Comparison of ENCODE assay signal across 17 cellular contexts in genomic region chr2:669323-669722, GRCh38. TPM values are rescaled to one million over a fixed set of nuclear protein-coding genes. Genes with fewer than 3 reads are reported as not detected.
A peak's percentile ranks its signal among the peaks of the same experiment; 100 is the strongest.
DNase-seq lines count a peak whose midpoint lies in the region; ATAC-seq and TF ChIP-seq lines count a peak whose summit lies in the region.
"Had no signal": no experiment of that assay in that cellular context is flagged by ENCODE, and none has a peak within 500 bp of the region (broad histone marks: within the 10 kb centered on the region; RNA-seq: fewer than 3 reads in every experiment).

No MANE protein-coding gene starts in this region.

- H3K27me3 ChIP-seq in A673 (replicated peaks; ENCODE audit: insufficient read depth, low read depth, low read length, poor library complexity), result no peaks in the 10 kb centered on the region
- H3K27me3 ChIP-seq in HCT116 (ENCODE audit: insufficient read depth, low read length), result no peaks in the 10 kb centered on the region
- no peaks in the 10 kb centered on the region for H3K27me3 ChIP-seq in fibroblast of lung (ENCODE audit: control insufficient read depth, insufficient read depth, low read length)
- H3K27me3 ChIP-seq in testis, result no peaks in the 10 kb centered on the region
- H3K27me3 ChIP-seq in smooth muscle cell (ENCODE audit: low read depth), result no peaks in the 10 kb centered on the region
- H3K27me3 ChIP-seq: heart right ventricle had no signal

- H3K79me2 ChIP-seq in HCT116 (ENCODE audit: insufficient read depth, low read length) (peaks cover 19% of the 10 kb centered on the region), fibroblast of lung (ENCODE audit: control insufficient read depth, insufficient read depth, low read length) (peaks cover 10% of the 10 kb centered on the region), smooth muscle cell (ENCODE audit: low read depth) (peaks cover 11% of the 10 kb centered on the region)

- H3K9me3 ChIP-seq in A673 (ENCODE audit: low read depth, low read length, poor library complexity, severe bottlenecking), result peaks cover 6% of the 10 kb centered on the region
- peaks cover 9 to 11% of the 10 kb centered on the region in 2 experiments; a peak in 3 of 4 replicates for H3K9me3 ChIP-seq in HCT116 (ENCODE audit: control insufficient read depth in 1 of 2, insufficient read depth in 1 of 2, low read depth in 1 of 2, low read length in 2 of 2)
- no peaks in the 10 kb centered on the region for H3K9me3 ChIP-seq in fibroblast of lung (ENCODE audit: control insufficient read depth, insufficient read depth, low read depth, low read length)
- H3K9me3 ChIP-seq in testis, result no peaks in the 10 kb centered on the region
- H3K9me3 ChIP-seq in smooth muscle cell (replicated peaks; ENCODE audit: low read depth), result no peaks in the 10 kb centered on the region

- no peaks in the 10 kb centered on the region for H3K9me2 ChIP-seq in HCT116 (ENCODE audit: insufficient read depth)

- intact Hi-C loops in A673 (cut with micrococcal nuclease; ENCODE audit: unreplicated experiment), result no loop called here
- intact Hi-C loops in HCT116 (cut with micrococcal nuclease), result no loop called here
- intact Hi-C loops in testis (cut with DNase I; ENCODE audit: low total_unique reads), result no loop called here

- ATAC-seq in HCT116 (no peak), HG02973 (IDR thresholded peaks at IDR 0.05; ENCODE audit: unreplicated experiment) (no peak), GM21576 (IDR thresholded peaks at IDR 0.05; ENCODE audit: unreplicated experiment) (no peak)
- ATAC-seq: heart right ventricle had no signal

- TF ChIP-seq RAD21 in HCT116 (IDR thresholded peaks at IDR 0.05; ENCODE audit: low read depth), result no peak

- H3K27ac ChIP-seq in A673 (ENCODE audit: low read depth, low read length, poor library complexity, severe bottlenecking), result no peak overlapping the region
- no peak overlapping the region for H3K27ac ChIP-seq in HCT116 (ENCODE audit: low read depth, low read length)
- no peak overlapping the region for H3K27ac ChIP-seq in fibroblast of lung (ENCODE audit: insufficient read depth, low read length)
- no peak overlapping the region for H3K27ac ChIP-seq in testis
- no peak overlapping the region for H3K27ac ChIP-seq in smooth muscle cell (ENCODE audit: low read depth)
- H3K27ac ChIP-seq: heart right ventricle, SK-N-MC had no signal

- peaks cover 36% of the 10 kb centered on the region for H3K36me3 ChIP-seq in A673 (ENCODE audit: insufficient read depth, low read length, poor library complexity, severe bottlenecking)
- H3K36me3 ChIP-seq in HCT116 (ENCODE audit: control insufficient read depth in 1 of 2, insufficient read depth in 2 of 2, low read length in 2 of 2), result peaks cover 14 to 44% of the 10 kb centered on the region in 2 experiments; a peak in 2 of 4 replicates
- H3K36me3 ChIP-seq in fibroblast of lung (ENCODE audit: control insufficient read depth, insufficient read depth, low read length), result peaks cover 8% of the 10 kb centered on the region
- no peaks in the 10 kb centered on the region for H3K36me3 ChIP-seq in testis (ENCODE audit: low read depth, missing control alignments)
- H3K36me3 ChIP-seq in smooth muscle cell (ENCODE audit: low read depth), result peaks cover 3% of the 10 kb centered on the region

- H3K4me1 ChIP-seq in A673 (ENCODE audit: insufficient read depth, low read length, poor library complexity, severe bottlenecking), result no peaks in the 10 kb centered on the region
- no peaks in the 10 kb centered on the region for H3K4me1 ChIP-seq in HCT116 (ENCODE audit: control insufficient read depth in 1 of 2, insufficient read depth in 2 of 2, low read length in 2 of 2)
- peaks cover 11% of the 10 kb centered on the region for H3K4me1 ChIP-seq in fibroblast of lung (ENCODE audit: control insufficient read depth, extremely low read depth, insufficient read depth, low read length)
- no peaks in the 10 kb centered on the region for H3K4me1 ChIP-seq in testis
- H3K4me1 ChIP-seq in smooth muscle cell (ENCODE audit: low read depth), result no peaks in the 10 kb centered on the region

- DNase-seq in A673 (ENCODE audit: low spot score) (no peak), HCT116 (ENCODE audit: low read depth, low spot score) (no peak), amniotic epithelial cell (ENCODE audit: low read depth) (peak; percentile 41), fibroblast of lung (ENCODE audit: low read depth in 2 of 2) (peak; percentile 71 to 76), testis (no peak), smooth muscle cell (lab: John Stamatoyannopoulos, UW; ENCODE audit: unreplicated experiment) (no peak)
- DNase-seq: activated CD4-positive, alpha-beta T cell treated with anti-CD3 and anti-CD28 coated beads, Interleukin-2, amount 50 U/mL, for 48 hours; activated T-cell treated with anti-CD3 and anti-CD28 coated beads, Interleukin-2, amount 50 U/mL, for 48 hours; GF-D8; GOT3; heart right ventricle; Kasumi-1; mesendoderm; NCI-H1436 treated with DMSO at 0.1 percent for 48 hours had no signal

- TF ChIP-seq POLR2A in HCT116 (IDR thresholded peaks at IDR 0.05; ENCODE audit: borderline replicate concordance, extremely low read depth, insufficient read depth, insufficient read length), result no peak
- no peak for TF ChIP-seq POLR2A in testis (IDR thresholded peaks at IDR 0.05)

- TSS peak; percentile 30 for BruUV-seq in A673 (replicated peaks; lab: Mats Ljungman, UMichigan)
- TSS peak; percentile 31 for BruUV-seq in HCT116 (replicated peaks; lab: Mats Ljungman, UMichigan)

- H3K4me2 ChIP-seq in HCT116 (ENCODE audit: low read length), result no peak overlapping the region
- no peak overlapping the region for H3K4me2 ChIP-seq in fibroblast of lung (ENCODE audit: extremely low read depth, insufficient read depth, low read length)
- H3K4me2 ChIP-seq in smooth muscle cell, result no peak overlapping the region

- POLR2A ChIA-PET in A673 (lab: Charles Lee; ENCODE audit: low non-redundant PET) (no interaction called here), HCT116 (lab: Charles Lee) (no interaction called here)

- H2AFZ ChIP-seq in HCT116 (ENCODE audit: low read depth, low read length, poor library complexity, severe bottlenecking) (no peak overlapping the region), fibroblast of lung (ENCODE audit: low read length) (no peak overlapping the region), smooth muscle cell (ENCODE audit: low read depth) (no peak overlapping the region)

- CTCF ChIA-PET in A673 (lab: Charles Lee) (no interaction called here), HCT116 (lab: Charles Lee) (no interaction called here)

- 93 to 97% methylated on average over 7 of the region's 7 CpGs for WGBS in testis, 2 donors
- 94% methylated on average over 7 of the region's 7 CpGs for WGBS in smooth muscle cell (ENCODE audit: low lambda C conversion rate)

- H3F3A ChIP-seq in smooth muscle cell (ENCODE audit: low read depth), result peaks cover 3% of the 10 kb centered on the region

- H4K20me1 ChIP-seq in HCT116 (ENCODE audit: insufficient read depth), result no peaks in the 10 kb centered on the region
- no peaks in the 10 kb centered on the region for H4K20me1 ChIP-seq in fibroblast of lung (ENCODE audit: control insufficient read depth, extremely low read depth, insufficient read depth, low read length)
- H4K20me1 ChIP-seq in smooth muscle cell (ENCODE audit: low read depth), result peaks cover 21% of the 10 kb centered on the region

- RAD21 ChIA-PET in HCT116 (lab: Charles Lee; ENCODE audit: low non-redundant PET in 1 of 2, low total read pairs in 2 of 2, uncharacterized antibody in 2 of 2, unreplicated experiment in 2 of 2), result no interaction called here

- H3K9ac ChIP-seq in HCT116 (ENCODE audit: low read length) (no peak overlapping the region), fibroblast of lung (ENCODE audit: insufficient read depth, low read length) (no peak overlapping the region), smooth muscle cell (ENCODE audit: low read depth) (no peak overlapping the region)

- no peak overlapping the region for H3K4me3 ChIP-seq in A673 (ENCODE audit: low read depth, low read length, poor library complexity, severe bottlenecking)
- no peak overlapping the region for H3K4me3 ChIP-seq in HCT116 (replicated peaks in 1 of 2; ENCODE audit: low read depth in 1 of 2, low read length in 2 of 2)
- no peak overlapping the region for H3K4me3 ChIP-seq in fibroblast of lung (replicated peaks in 1 of 4; ENCODE audit: control extremely low read depth in 1 of 4, insufficient read depth in 1 of 4, low read depth in 3 of 4, low read length in 4 of 4)
- no peak overlapping the region for H3K4me3 ChIP-seq in testis
- H3K4me3 ChIP-seq in smooth muscle cell, result no peak overlapping the region
- H3K4me3 ChIP-seq: heart right ventricle, SK-N-MC had no signal

- TF ChIP-seq CTCF in A673 (conservative IDR thresholded peaks at IDR 0.05; ENCODE audit: low read depth, low read length) (no peak), HCT116 (IDR thresholded peaks at IDR 0.05 in 2 of 3, conservative IDR thresholded peaks at IDR 0.05 in 1 of 3; ENCODE audit: borderline replicate concordance in 1 of 3, insufficient read depth in 1 of 3, low read depth in 2 of 3, low read length in 2 of 3) (no peak), fibroblast of lung (conservative IDR thresholded peaks at IDR 0.05 in 1 of 2, IDR thresholded peaks at IDR 0.05 in 1 of 2; ENCODE audit: low read depth in 1 of 2, low read length in 2 of 2) (no peak), testis (IDR thresholded peaks at IDR 0.05) (no peak), smooth muscle cell (IDR thresholded peaks at IDR 0.05; ENCODE audit: borderline replicate concordance, insufficient read depth, poor library complexity, severe bottlenecking) (no peak)

TF ChIP-seq in HCT116, 20 proteins besides CTCF, POLR2A, EP300 and RAD21:
- TF ChIP-seq EGR1 (IDR thresholded peaks at IDR 0.05; ENCODE audit: low read depth), result no peak
- TF ChIP-seq ATF3 (IDR thresholded peaks at IDR 0.05), result no peak
- TF ChIP-seq ELF1 (IDR thresholded peaks at IDR 0.05; ENCODE audit: borderline replicate concordance, low read depth), result no peak

RNA-seq across cellular contexts. Expression of gene TMEM18, which starts 7.9 kb away (rescaled TPM):
- total RNA-seq in A673 (2021), result 25.9 and 29.0 TPM in 2 replicates
- total RNA-seq in HCT116 (2021; ENCODE audit: unreplicated experiment), result 33.5 TPM
- 25.9 and 32.3 TPM in 2 replicates for polyA plus RNA-seq in HCT116 (2012)
- total RNA-seq in fibroblast of lung, result 15.2 and 17.7 TPM in 2 replicates
- polyA plus RNA-seq in fibroblast of lung, result 39.7 and 41.5 TPM in 2 replicates
- polyA plus RNA-seq in fibroblast of lung (2012), result 23.4 and 27.7 TPM in 2 replicates
- polyA minus RNA-seq in fibroblast of lung (ENCODE audit: low replicate concordance), result 5.2 and 5.9 TPM in 2 replicates
- total RNA-seq in testis, result 10 to 100 TPM; 18.0 to 25.8 TPM
- 30.5 TPM for polyA plus RNA-seq in testis (ENCODE audit: insufficient read depth, low read depth, low replicate concordance)
- total RNA-seq in smooth muscle cell, result 18.3 and 27.2 TPM in 2 replicates
- polyA plus RNA-seq in smooth muscle cell, result 29.1 and 31.2 TPM in 2 replicates

Comparison
In these comparisons a context has a peak if more than half of its experiments do, and no peak if none do; other contexts are left out.
1. DNase-seq: peak in amniotic epithelial cell (single experiment) and fibroblast of lung (2 of 2); none in A673 (single experiment), HCT116 (single experiment), testis (single experiment) and smooth muscle cell (single experiment).